ENCODE assay signal across 1 cellular context in the genomic region with DNA sequence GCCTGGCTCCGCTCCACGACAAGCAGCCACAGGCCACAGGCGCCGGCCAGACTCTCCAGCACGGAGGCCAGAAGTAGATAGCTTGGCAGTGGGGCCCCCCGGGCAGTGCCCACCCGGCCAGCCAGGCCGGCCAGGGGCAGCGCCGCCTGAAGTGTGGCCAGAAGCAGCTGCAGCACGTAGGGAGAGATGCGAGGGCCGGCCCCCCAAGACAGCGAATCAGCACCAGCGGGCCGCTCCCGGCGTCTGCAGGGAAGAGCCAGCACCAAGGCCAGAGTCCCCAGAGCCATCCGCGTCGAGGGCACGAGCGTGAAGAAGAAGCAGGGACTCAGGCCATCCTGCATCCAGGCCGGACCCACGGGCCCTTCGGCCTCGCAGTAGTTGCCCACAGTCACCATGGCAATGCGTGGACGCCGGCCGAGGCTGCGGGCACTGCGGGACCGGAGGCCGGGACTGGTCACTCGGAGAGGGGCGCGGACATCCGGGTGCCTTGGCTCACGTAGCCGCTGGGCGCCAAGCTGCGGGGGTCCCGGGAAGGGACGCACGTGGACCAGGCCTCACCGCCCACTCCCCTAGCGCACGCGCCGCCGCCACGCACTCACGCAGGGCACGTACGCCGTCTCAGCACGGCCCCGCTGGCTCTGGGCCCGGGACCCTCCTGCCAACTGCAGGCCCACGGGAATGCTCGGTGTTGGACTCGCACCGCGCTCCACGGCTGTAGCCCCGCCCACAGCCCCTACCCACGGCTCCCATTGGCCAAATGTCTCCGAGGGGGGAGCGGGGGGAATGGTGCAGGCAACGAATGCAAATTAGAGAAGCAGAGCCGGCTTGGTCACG.
TF ChIP-seq lines count a peak whose summit lies in the region.

Gene ABCB6, minus strand, starts transcription at position 680 of the 834 bp plus-strand sequence. Its CDS starts 285 bp downstream, at position 395.

TF ChIP-seq in GM12878, 131 proteins besides CTCF, POLR2A, EP300 and RAD21 (continued from another document and continues in another):
- TF ChIP-seq, protein P1, sequence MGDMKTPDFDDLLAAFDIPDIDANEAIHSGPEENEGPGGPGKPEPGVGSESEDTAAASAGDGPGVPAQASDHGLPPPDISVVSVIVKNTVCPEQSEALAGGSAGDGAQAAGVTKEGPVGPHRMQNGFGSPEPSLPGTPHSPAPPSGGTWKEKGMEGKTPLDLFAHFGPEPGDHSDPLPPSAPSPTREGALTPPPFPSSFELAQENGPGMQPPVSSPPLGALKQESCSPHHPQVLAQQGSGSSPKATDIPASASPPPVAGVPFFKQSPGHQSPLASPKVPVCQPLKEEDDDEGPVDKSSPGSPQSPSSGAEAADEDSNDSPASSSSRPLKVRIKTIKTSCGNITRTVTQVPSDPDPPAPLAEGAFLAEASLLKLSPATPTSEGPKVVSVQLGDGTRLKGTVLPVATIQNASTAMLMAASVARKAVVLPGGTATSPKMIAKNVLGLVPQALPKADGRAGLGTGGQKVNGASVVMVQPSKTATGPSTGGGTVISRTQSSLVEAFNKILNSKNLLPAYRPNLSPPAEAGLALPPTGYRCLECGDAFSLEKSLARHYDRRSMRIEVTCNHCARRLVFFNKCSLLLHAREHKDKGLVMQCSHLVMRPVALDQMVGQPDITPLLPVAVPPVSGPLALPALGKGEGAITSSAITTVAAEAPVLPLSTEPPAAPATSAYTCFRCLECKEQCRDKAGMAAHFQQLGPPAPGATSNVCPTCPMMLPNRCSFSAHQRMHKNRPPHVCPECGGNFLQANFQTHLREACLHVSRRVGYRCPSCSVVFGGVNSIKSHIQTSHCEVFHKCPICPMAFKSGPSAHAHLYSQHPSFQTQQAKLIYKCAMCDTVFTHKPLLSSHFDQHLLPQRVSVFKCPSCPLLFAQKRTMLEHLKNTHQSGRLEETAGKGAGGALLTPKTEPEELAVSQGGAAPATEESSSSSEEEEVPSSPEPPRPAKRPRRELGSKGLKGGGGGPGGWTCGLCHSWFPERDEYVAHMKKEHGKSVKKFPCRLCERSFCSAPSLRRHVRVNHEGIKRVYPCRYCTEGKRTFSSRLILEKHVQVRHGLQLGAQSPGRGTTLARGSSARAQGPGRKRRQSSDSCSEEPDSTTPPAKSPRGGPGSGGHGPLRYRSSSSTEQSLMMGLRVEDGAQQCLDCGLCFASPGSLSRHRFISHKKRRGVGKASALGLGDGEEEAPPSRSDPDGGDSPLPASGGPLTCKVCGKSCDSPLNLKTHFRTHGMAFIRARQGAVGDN (IDR thresholded peaks at IDR 0.05) = peak; percentile 89
- no peak for TF ChIP-seq ZSCAN29 (IDR thresholded peaks at IDR 0.05)
- TF ChIP-seq, protein P2, sequence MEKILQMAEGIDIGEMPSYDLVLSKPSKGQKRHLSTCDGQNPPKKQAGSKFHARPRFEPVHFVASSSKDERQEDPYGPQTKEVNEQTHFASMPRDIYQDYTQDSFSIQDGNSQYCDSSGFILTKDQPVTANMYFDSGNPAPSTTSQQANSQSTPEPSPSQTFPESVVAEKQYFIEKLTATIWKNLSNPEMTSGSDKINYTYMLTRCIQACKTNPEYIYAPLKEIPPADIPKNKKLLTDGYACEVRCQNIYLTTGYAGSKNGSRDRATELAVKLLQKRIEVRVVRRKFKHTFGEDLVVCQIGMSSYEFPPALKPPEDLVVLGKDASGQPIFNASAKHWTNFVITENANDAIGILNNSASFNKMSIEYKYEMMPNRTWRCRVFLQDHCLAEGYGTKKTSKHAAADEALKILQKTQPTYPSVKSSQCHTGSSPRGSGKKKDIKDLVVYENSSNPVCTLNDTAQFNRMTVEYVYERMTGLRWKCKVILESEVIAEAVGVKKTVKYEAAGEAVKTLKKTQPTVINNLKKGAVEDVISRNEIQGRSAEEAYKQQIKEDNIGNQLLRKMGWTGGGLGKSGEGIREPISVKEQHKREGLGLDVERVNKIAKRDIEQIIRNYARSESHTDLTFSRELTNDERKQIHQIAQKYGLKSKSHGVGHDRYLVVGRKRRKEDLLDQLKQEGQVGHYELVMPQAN (conservative IDR thresholded peaks at IDR 0.05) = peak; percentile 94
- TF ChIP-seq NFYA (IDR thresholded peaks at IDR 0.05; ENCODE audit: borderline replicate concordance, low read depth, low read length) = no peak
- TF ChIP-seq, protein P3, sequence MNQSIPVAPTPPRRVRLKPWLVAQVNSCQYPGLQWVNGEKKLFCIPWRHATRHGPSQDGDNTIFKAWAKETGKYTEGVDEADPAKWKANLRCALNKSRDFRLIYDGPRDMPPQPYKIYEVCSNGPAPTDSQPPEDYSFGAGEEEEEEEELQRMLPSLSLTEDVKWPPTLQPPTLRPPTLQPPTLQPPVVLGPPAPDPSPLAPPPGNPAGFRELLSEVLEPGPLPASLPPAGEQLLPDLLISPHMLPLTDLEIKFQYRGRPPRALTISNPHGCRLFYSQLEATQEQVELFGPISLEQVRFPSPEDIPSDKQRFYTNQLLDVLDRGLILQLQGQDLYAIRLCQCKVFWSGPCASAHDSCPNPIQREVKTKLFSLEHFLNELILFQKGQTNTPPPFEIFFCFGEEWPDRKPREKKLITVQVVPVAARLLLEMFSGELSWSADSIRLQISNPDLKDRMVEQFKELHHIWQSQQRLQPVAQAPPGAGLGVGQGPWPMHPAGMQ (IDR thresholded peaks at IDR 0.05; ENCODE audit: borderline replicate concordance) = no peak
- TF ChIP-seq NR2F1 (conservative IDR thresholded peaks at IDR 0.05) = no peak
- TF ChIP-seq HDAC6 (IDR thresholded peaks at IDR 0.05; ENCODE audit: unreplicated experiment) = no peak
- TF ChIP-seq E4F1 (IDR thresholded peaks at IDR 0.05; ENCODE audit: borderline replicate concordance, partially characterized antibody) = no peak
- TF ChIP-seq, protein P4, sequence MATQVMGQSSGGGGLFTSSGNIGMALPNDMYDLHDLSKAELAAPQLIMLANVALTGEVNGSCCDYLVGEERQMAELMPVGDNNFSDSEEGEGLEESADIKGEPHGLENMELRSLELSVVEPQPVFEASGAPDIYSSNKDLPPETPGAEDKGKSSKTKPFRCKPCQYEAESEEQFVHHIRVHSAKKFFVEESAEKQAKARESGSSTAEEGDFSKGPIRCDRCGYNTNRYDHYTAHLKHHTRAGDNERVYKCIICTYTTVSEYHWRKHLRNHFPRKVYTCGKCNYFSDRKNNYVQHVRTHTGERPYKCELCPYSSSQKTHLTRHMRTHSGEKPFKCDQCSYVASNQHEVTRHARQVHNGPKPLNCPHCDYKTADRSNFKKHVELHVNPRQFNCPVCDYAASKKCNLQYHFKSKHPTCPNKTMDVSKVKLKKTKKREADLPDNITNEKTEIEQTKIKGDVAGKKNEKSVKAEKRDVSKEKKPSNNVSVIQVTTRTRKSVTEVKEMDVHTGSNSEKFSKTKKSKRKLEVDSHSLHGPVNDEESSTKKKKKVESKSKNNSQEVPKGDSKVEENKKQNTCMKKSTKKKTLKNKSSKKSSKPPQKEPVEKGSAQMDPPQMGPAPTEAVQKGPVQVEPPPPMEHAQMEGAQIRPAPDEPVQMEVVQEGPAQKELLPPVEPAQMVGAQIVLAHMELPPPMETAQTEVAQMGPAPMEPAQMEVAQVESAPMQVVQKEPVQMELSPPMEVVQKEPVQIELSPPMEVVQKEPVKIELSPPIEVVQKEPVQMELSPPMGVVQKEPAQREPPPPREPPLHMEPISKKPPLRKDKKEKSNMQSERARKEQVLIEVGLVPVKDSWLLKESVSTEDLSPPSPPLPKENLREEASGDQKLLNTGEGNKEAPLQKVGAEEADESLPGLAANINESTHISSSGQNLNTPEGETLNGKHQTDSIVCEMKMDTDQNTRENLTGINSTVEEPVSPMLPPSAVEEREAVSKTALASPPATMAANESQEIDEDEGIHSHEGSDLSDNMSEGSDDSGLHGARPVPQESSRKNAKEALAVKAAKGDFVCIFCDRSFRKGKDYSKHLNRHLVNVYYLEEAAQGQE (IDR thresholded peaks at IDR 0.05; ENCODE audit: low read depth, low read length) = peak; percentile 78
- TF ChIP-seq PBX3 (IDR thresholded peaks at IDR 0.05; ENCODE audit: insufficient replicate concordance, low read depth, low read length) = no peak
- TF ChIP-seq PRDM15 (CRISPR knock-in tag; IDR thresholded peaks at IDR 0.05) = 0 out of 2 replicates have a peak, but pooled peaks have one; percentile 2
- peak; percentile 96; the same call in 2 of the 3 replicates for TF ChIP-seq POU2F2 (IDR thresholded peaks at IDR 0.05; ENCODE audit: borderline replicate concordance, low read depth, low read length)
- TF ChIP-seq IKZF2 (IDR thresholded peaks at IDR 0.05) = peak in 1 of 2 experiments; percentile 26; a peak in 1 of 4 replicates
- TF ChIP-seq BACH1 (IDR thresholded peaks at IDR 0.05; ENCODE audit: borderline replicate concordance) = peak; percentile 93
- no peak for TF ChIP-seq WRNIP1 (IDR thresholded peaks at IDR 0.05; ENCODE audit: borderline replicate concordance, low read depth, low read length)
- no peak for TF ChIP-seq NFIC (IDR thresholded peaks at IDR 0.05; ENCODE audit: low read depth, low read length)
- TF ChIP-seq ZBTB40 (IDR thresholded peaks at IDR 0.05; ENCODE audit: borderline replicate concordance) = peak; percentile 27; the same call in 1 of the 2 replicates
- TF ChIP-seq CHD4 (IDR thresholded peaks at IDR 0.05) = no peak
- TF ChIP-seq BCL11A (IDR thresholded peaks at IDR 0.05; ENCODE audit: low read depth, low read length) = no peak
- no peak for TF ChIP-seq TCF3 (IDR thresholded peaks at IDR 0.05; ENCODE audit: borderline replicate concordance, insufficient read depth, low read depth, low read length)
- no peak for TF ChIP-seq BRCA1 (IDR thresholded peaks at IDR 0.05; ENCODE audit: low read depth, low read length)
- no peak for TF ChIP-seq SREBF1 (IDR thresholded peaks at IDR 0.05; ENCODE audit: low read length)
